ENCODE assay signal across 9 cellular contexts in genomic region chr15:42549782-42550392, GRCh38. TPM values are rescaled to one million over a fixed set of nuclear protein-coding genes. Genes with fewer than 3 reads are reported as not detected.
A peak's percentile ranks its signal among the peaks of the same experiment; 100 is the strongest.
DNase-seq lines count a peak whose midpoint lies in the region; TF ChIP-seq lines count a peak whose summit lies in the region.
"Had no signal": no experiment of that assay in that cellular context is flagged by ENCODE, and none has a peak within 500 bp of the region (broad histone marks: within the 10 kb centered on the region; RNA-seq: fewer than 3 reads in every experiment).

No MANE protein-coding gene starts in this region.

- H2BK15ac ChIP-seq in H9 (ENCODE audit: low read depth, low read length) = no peak overlapping the region

- no peak overlapping the region for H4K5ac ChIP-seq in H9 (ENCODE audit: insufficient read length, low read depth, low read length)

- H3K4me3 ChIP-seq in Peyer's patch (peak overlapping the region in 3 of 4 donors; percentile 94 to 99 (median 94)), epithelial cell of proximal tubule (ENCODE audit: low read depth, low read length) (peak overlapping the region; percentile 97), skeletal muscle satellite cell (ENCODE audit: low read length) (peak overlapping the region; percentile 64)

- H2BK5ac ChIP-seq in H9 (ENCODE audit: insufficient read length, low read length) = no peak overlapping the region

- peaks cover 5% of the 10 kb centered on the region; the same call in 1 of the 2 replicates for H3K79me2 ChIP-seq in H9 (ENCODE audit: insufficient read depth, low read length)

- H3K9me3 ChIP-seq in H9 (ENCODE audit: control insufficient read depth, low read depth, low read length) (no peaks in the 10 kb centered on the region), Peyer's patch (no peaks in the 10 kb centered on the region), skeletal muscle satellite cell (replicated peaks; ENCODE audit: low read length) (no peaks in the 10 kb centered on the region)
- H3K9me3 ChIP-seq: testis had no signal

- no peak for TF ChIP-seq POLR2A in Peyer's patch (IDR thresholded peaks at IDR 0.05)

- H3K18ac ChIP-seq in H9 (ENCODE audit: insufficient read length, low read depth, low read length) = no peak overlapping the region

- H3K27me3 ChIP-seq in H9 (ENCODE audit: insufficient read depth, low read length) (no peaks in the 10 kb centered on the region), Peyer's patch (no peaks in the 10 kb centered on the region), skeletal muscle satellite cell (ENCODE audit: control insufficient read depth, insufficient read depth, low read length) (no peaks in the 10 kb centered on the region)
- H3K27me3 ChIP-seq: testis had no signal

- peak overlapping the region; percentile 16 for H2BK20ac ChIP-seq in H9 (ENCODE audit: low read depth, low read length, poor library complexity, severe bottlenecking)

- H3K36me3 Mint-ChIP-seq in H9 (ENCODE audit: insufficient read depth in 1 of 3, low read depth in 3 of 3) = peaks cover 0 to 10% (median 2%) of the 10 kb centered on the region in 3 experiments; a peak in 6 of 7 replicates

- no CpG with 5 or more reads among the region's 11 CpGs for WGBS in H9 (ENCODE audit: extremely low coverage, insufficient read length, low lambda C conversion rate)

- H3K27me3 Mint-ChIP-seq in H9 (ENCODE audit: low read depth) = no peaks in the 10 kb centered on the region; the same call in 1 of the 2 replicates

- H3K9me3 Mint-ChIP-seq in H9 = no peaks in the 10 kb centered on the region

- H3K79me1 ChIP-seq in H9 (ENCODE audit: insufficient read depth, low read depth, low read length, poor library complexity, severe bottlenecking) = no peaks in the 10 kb centered on the region

- H3K23ac ChIP-seq in H9 (ENCODE audit: insufficient read length, low read depth, low read length) = no peak overlapping the region

- H4K8ac ChIP-seq in H9 (replicated peaks; ENCODE audit: insufficient read length, low read depth, low read length) = peak overlapping the region; percentile 74

- H3K56ac ChIP-seq in H9 (ENCODE audit: insufficient read length, low read depth, low read length) = no peak overlapping the region

- H3K14ac ChIP-seq in H9 (ENCODE audit: insufficient read depth, low read length) = no peak overlapping the region

- peak overlapping the region; percentile 90 to 97 for H3K4me3 Mint-ChIP-seq in H9

- H2AK5ac ChIP-seq in H9 (ENCODE audit: insufficient read length, low read length) = no peak overlapping the region

- peak overlapping the region; percentile 16 for H3K9ac ChIP-seq in H9 (ENCODE audit: extremely low read depth, insufficient read length, low read length)
- H3K9ac ChIP-seq in skeletal muscle satellite cell (ENCODE audit: low read depth, low read length) = peak overlapping the region; percentile 96

- H3K27ac ChIP-seq in H9 (ENCODE audit: insufficient read length, low read depth, low read length) = no peak overlapping the region
- no peak overlapping the region for H3K27ac ChIP-seq in Peyer's patch

- no peak overlapping the region for H2BK12ac ChIP-seq in H9 (ENCODE audit: insufficient read length, low read depth, low read length)

- peaks cover 5% of the 10 kb centered on the region for H3K23me2 ChIP-seq in H9 (ENCODE audit: insufficient read length, low read depth, low read length, poor library complexity, severe bottlenecking)

- H3K36me3 ChIP-seq in Peyer's patch (peaks cover 0 to 7% (median 0%) of the 10 kb centered on the region in 3 donors), skeletal muscle satellite cell (ENCODE audit: insufficient read depth, low read length) (peaks cover 9% of the 10 kb centered on the region)

- H4K91ac ChIP-seq in H9 (ENCODE audit: insufficient read length, low read depth, low read length) = no peak overlapping the region

- TF ChIP-seq CTCF in H9 (conservative IDR thresholded peaks at IDR 0.05) = no peak
- no peak for TF ChIP-seq CTCF in Peyer's patch (IDR thresholded peaks at IDR 0.05)
- no peak for TF ChIP-seq CTCF in epithelial cell of proximal tubule (conservative IDR thresholded peaks at IDR 0.05; ENCODE audit: low read depth, low read length)

- no peak overlapping the region for H2BK120ac ChIP-seq in H9 (ENCODE audit: low read depth, low read length, poor library complexity, severe bottlenecking)

- 0 out of 7 replicates have a peak overlapping the region, but pooled peaks of 1 of the 3 experiments have one; percentile 38 for H3K27ac Mint-ChIP-seq in H9

- no peaks in the 10 kb centered on the region for H4K20me1 ChIP-seq in H9 (ENCODE audit: control insufficient read depth, insufficient read depth, insufficient read length)

- H3K4me1 Mint-ChIP-seq in H9 = peaks cover 15 to 16% of the 10 kb centered on the region in 2 experiments

- no peaks in the 10 kb centered on the region for H3K4me1 ChIP-seq in H9 (ENCODE audit: insufficient read depth, low read length)
- H3K4me1 ChIP-seq in Peyer's patch = peaks cover 0 to 28% (median 6%) of the 10 kb centered on the region in 4 donors
- H3K4me1 ChIP-seq in skeletal muscle satellite cell (ENCODE audit: control insufficient read depth, insufficient read depth, low read length) = peaks cover 22% of the 10 kb centered on the region

- H3K4me2 ChIP-seq in H9 (ENCODE audit: insufficient read depth, insufficient read length, low read length) (peak overlapping the region; percentile 95), skeletal muscle satellite cell (ENCODE audit: low read length) (peak overlapping the region; percentile 85)

- DNase-seq in H9 (no peak), Peyer's patch (no peak), epithelial cell of proximal tubule (ENCODE audit: low read depth) (no peak), mesenteric fat pad (ENCODE audit: low spot score) (no peak), DMS53 (lab: John Stamatoyannopoulos, UW) (no peak)
- DNase-seq in activated CD4-positive, CD25-positive, alpha-beta regulatory T cell (lab: John Stamatoyannopoulos, UW) = no peak
- DNase-seq: T1000 had no signal

- no peak overlapping the region for H3K4ac ChIP-seq in H9 (ENCODE audit: low read depth, low read length)

- no peak overlapping the region for H3T11ph ChIP-seq in H9 (ENCODE audit: low read length)

- no peak overlapping the region for H2AFZ ChIP-seq in H9 (ENCODE audit: low read length)

RNA-seq across cellular contexts. Expression of gene HAUS2, which starts 1.2 kb away (rescaled TPM):
- 42.5 and 42.8 TPM in 2 replicates for total RNA-seq in H9 (2021)
- total RNA-seq in Peyer's patch = 10 to 100 TPM; 12.9 to 21.9 (median 15.1) TPM
- total RNA-seq in epithelial cell of proximal tubule = 54.0 and 77.5 TPM in 2 replicates
- 25.1 and 29.2 TPM in 2 replicates for total RNA-seq in skeletal muscle satellite cell (2012; rRNA removed)
- 26.3 TPM for total RNA-seq in mesenteric fat pad

RNA-seq across cellular contexts. Expression of gene LRRC57, which starts 1.3 kb away (rescaled TPM):
- 18.7 and 20.9 TPM in 2 replicates for total RNA-seq in H9 (2021)
- 10 to 100 TPM; 22.4 to 38.1 (median 33.1) TPM for total RNA-seq in Peyer's patch
- 14.7 and 20.3 TPM in 2 replicates for total RNA-seq in epithelial cell of proximal tubule
- total RNA-seq in skeletal muscle satellite cell (2012; rRNA removed) = 9.1 and 9.6 TPM in 2 replicates
- 19.4 TPM for total RNA-seq in mesenteric fat pad

RNA-seq across cellular contexts. Expression of gene STARD9, which starts 25.5 kb away (rescaled TPM):
- total RNA-seq in H9 (2021) (5.1 and 6.9 TPM in 2 replicates), Peyer's patch (100 to 1,000 TPM in 1 of 4 donors, 10 to 100 TPM in 2, 1 to 10 TPM in 1; 4.2 to 153 (median 20.4) TPM), epithelial cell of proximal tubule (2.4 and 5.4 TPM in 2 replicates), mesenteric fat pad (17.0 TPM)
- 3.5 and 4.2 TPM in 2 replicates for total RNA-seq in skeletal muscle satellite cell (2012; rRNA removed)

RNA-seq across cellular contexts. Expression of gene SNAP23, which starts 54.5 kb away (rescaled TPM):
- total RNA-seq in H9 (2021) (55.2 and 63.2 TPM in 2 replicates), Peyer's patch (10 to 100 TPM; 64.4 to 80.9 (median 66.8) TPM), epithelial cell of proximal tubule (68.6 and 76.4 TPM in 2 replicates), mesenteric fat pad (72.0 TPM)
- total RNA-seq in skeletal muscle satellite cell (2012; rRNA removed) = 57.9 and 83.1 TPM in 2 replicates

RNA-seq across cellular contexts. Expression of gene ZNF106, which starts 58.9 kb away (rescaled TPM):
- total RNA-seq in H9 (2021) = 50.8 and 55.0 TPM in 2 replicates
- 10 to 100 TPM; 31.7 to 74.3 (median 42.1) TPM for total RNA-seq in Peyer's patch
- total RNA-seq in epithelial cell of proximal tubule = 26.8 and 27.1 TPM in 2 replicates
- total RNA-seq in skeletal muscle satellite cell (2012; rRNA removed) = 61.8 and 72.5 TPM in 2 replicates
- total RNA-seq in mesenteric fat pad = 98.1 TPM
